ENCODE assay signal across 17 cellular contexts in genomic region chr5:59272744-59273427, GRCh38.
DNase-seq lines count a peak whose midpoint lies in the region; ATAC-seq, FAIRE-seq and TF ChIP-seq lines count a peak whose summit lies in the region.
"Had no signal": no experiment of that assay in that cellular context is flagged by ENCODE, and none has a peak within 500 bp of the region (broad histone marks: within the 10 kb centered on the region; RNA-seq: fewer than 3 reads in every experiment).

No MANE protein-coding gene starts in this region.

- peak overlapping the region; percentile 87 for H3K4me3 Mint-ChIP-seq in nephron progenitor cell
- H3K4me3 Mint-ChIP-seq: activated CD4-positive, alpha-beta T cell treated with anti-CD3 and anti-CD28 coated beads, Interleukin-2, amount 10 ng/mL, durations not matched to agents 7 days and 5 days; CD4-positive, CD25-positive, alpha-beta regulatory T cell had no signal

- CTCF ChIA-PET in endothelial cell of umbilical vein (lab: Charles Lee) = interaction anchor here (2.5 kb wide), 1 partner anchor 95 kb away, joined by 8 read pairs; no protein-coding TSS in a partner anchor

- no peaks in the 10 kb centered on the region for H3K9me1 ChIP-seq in endothelial cell of umbilical vein (replicated peaks; ENCODE audit: control insufficient read depth, extremely low read depth, insufficient read depth, low read length)

- H3K27me3 ChIP-seq in left ventricle myocardium inferior (ENCODE audit: low read depth) (no peaks in the 10 kb centered on the region), endothelial cell of umbilical vein (ENCODE audit: control insufficient read depth in 2 of 2, insufficient read depth in 2 of 2, low read length in 2 of 2) (no peaks in the 10 kb centered on the region), upper lobe of right lung (no peaks in the 10 kb centered on the region)
- H3K27me3 ChIP-seq: spleen had no signal

- no peaks in the 10 kb centered on the region for H3K36me3 Mint-ChIP-seq in nephron progenitor cell (ENCODE audit: low read depth)
- H3K36me3 Mint-ChIP-seq: CD4-positive, CD25-positive, alpha-beta regulatory T cell had no signal

- FAIRE-seq in endothelial cell of umbilical vein (lab: Jason Lieb, UNC) = no peak
- FAIRE-seq: HTR-8/SVneo had no signal

- H3K79me2 ChIP-seq in endothelial cell of umbilical vein (ENCODE audit: control insufficient read depth, insufficient read depth, low read length) = no peaks in the 10 kb centered on the region

- H3K27me3 Mint-ChIP-seq in nephron progenitor cell (ENCODE audit: low read depth, poor library complexity) = no peaks in the 10 kb centered on the region

- DNase-seq in left ventricle myocardium inferior = no peak
- DNase-seq in cardiac septum (ENCODE audit: low spot score) = no peak
- no peak for DNase-seq in endothelial cell of umbilical vein (ENCODE audit: low read depth, low spot score)
- no peak for DNase-seq in nephron progenitor cell
- DNase-seq in upper lobe of right lung = no peak
- DNase-seq in GF-D8 (lab: John Stamatoyannopoulos, UW) = no peak
- DNase-seq in NCI-H146 treated with DMSO at 0.1 percent for 48 hours (lab: John Stamatoyannopoulos, UW; ENCODE audit: unreplicated experiment) = no peak
- DNase-seq: activated CD4-positive, alpha-beta T cell treated with anti-CD3 and anti-CD28 coated beads, Interleukin-2, amount 10 ng/mL, durations not matched to agents 7 days and 5 days; activated naive CD4-positive, alpha-beta T cell; aorta; CD4-positive, CD25-positive, alpha-beta regulatory T cell; left cardiac atrium; NCI-H187; spleen had no signal

- no peak for TF ChIP-seq POLR2A in endothelial cell of umbilical vein (IDR thresholded peaks at IDR 0.05; ENCODE audit: low read depth, low read length)

- H2AFZ ChIP-seq in endothelial cell of umbilical vein (ENCODE audit: low read depth, low read length) = no peak overlapping the region

- no peak overlapping the region for H3K27ac Mint-ChIP-seq in nephron progenitor cell
- H3K27ac Mint-ChIP-seq: activated CD4-positive, alpha-beta T cell treated with anti-CD3 and anti-CD28 coated beads, Interleukin-2, amount 10 ng/mL, durations not matched to agents 7 days and 5 days; CD4-positive, CD25-positive, alpha-beta regulatory T cell had no signal

- POLR2A ChIA-PET in endothelial cell of umbilical vein (lab: Charles Lee) = no interaction called here

- dilution Hi-C loops in endothelial cell of umbilical vein (cut with MboI; ENCODE audit: extremely low pct_ligation_motif_present, low sequenced_read_pairs) = no loop called here

- no TSS peak for BruUV-seq in endothelial cell of umbilical vein (replicated peaks; lab: Mats Ljungman, UMichigan)

- H3K4me1 ChIP-seq in left ventricle myocardium inferior (peaks cover 25% of the 10 kb centered on the region), endothelial cell of umbilical vein (ENCODE audit: control insufficient read depth, extremely low read depth, insufficient read depth, low read length) (peaks cover 21% of the 10 kb centered on the region), upper lobe of right lung (peaks cover 9% of the 10 kb centered on the region)

- H3K9ac ChIP-seq in endothelial cell of umbilical vein (replicated peaks; ENCODE audit: extremely low read depth, insufficient read depth, low read length) = no peak overlapping the region

- peaks cover 2% of the 10 kb centered on the region for H4K20me1 ChIP-seq in endothelial cell of umbilical vein (replicated peaks; ENCODE audit: control insufficient read depth, extremely low read depth, insufficient read depth, low read length)

- intact Hi-C loops in left ventricle myocardium inferior (cut with micrococcal nuclease) = no loop called here
- intact Hi-C loops in cardiac septum (cut with DNase I) = no loop called here
- intact Hi-C loops in endothelial cell of umbilical vein (cut with micrococcal nuclease) = no loop called here
- intact Hi-C loops in upper lobe of right lung (cut with DNase I) = no loop called here

- peak overlapping the region; percentile 64 for H3K4me3 ChIP-seq in left ventricle myocardium inferior
- H3K4me3 ChIP-seq in endothelial cell of umbilical vein (replicated peaks in 1 of 3; ENCODE audit: insufficient read depth in 1 of 3, low read depth in 1 of 3, low read length in 3 of 3) = peak overlapping the region in 2 of 3 experiments; percentile 12 to 97
- peak overlapping the region; percentile 54 for H3K4me3 ChIP-seq in upper lobe of right lung
- H3K4me3 ChIP-seq: thoracic aorta had no signal

- H3K9me3 Mint-ChIP-seq in nephron progenitor cell = no peaks in the 10 kb centered on the region
- H3K9me3 Mint-ChIP-seq: activated CD4-positive, alpha-beta T cell treated with anti-CD3 and anti-CD28 coated beads, Interleukin-2, amount 10 ng/mL, durations not matched to agents 7 days and 5 days had no signal

- H3K9me3 ChIP-seq in left ventricle myocardium inferior (replicated peaks) (no peaks in the 10 kb centered on the region), endothelial cell of umbilical vein (replicated peaks; ENCODE audit: control insufficient read depth, insufficient read depth, low read length) (no peaks in the 10 kb centered on the region), upper lobe of right lung (no peaks in the 10 kb centered on the region)
- H3K9me3 ChIP-seq: spleen, thoracic aorta had no signal

- no peak for TF ChIP-seq CTCF in left ventricle myocardium inferior (IDR thresholded peaks at IDR 0.05; ENCODE audit: borderline replicate concordance)
- no peak for TF ChIP-seq CTCF in endothelial cell of umbilical vein (IDR thresholded peaks at IDR 0.05; ENCODE audit: extremely low read depth in 1 of 2, insufficient read depth in 1 of 2, low read depth in 1 of 2, low read length in 2 of 2)
- no peak for TF ChIP-seq CTCF in nephron progenitor cell (IDR thresholded peaks at IDR 0.05)
- no peak for TF ChIP-seq CTCF in upper lobe of right lung (IDR thresholded peaks at IDR 0.05)

- H3K27ac ChIP-seq in left ventricle myocardium inferior (replicated peaks) = no peak overlapping the region
- H3K27ac ChIP-seq in endothelial cell of umbilical vein (ENCODE audit: insufficient read depth, low read depth, low read length) = no peak overlapping the region
- H3K27ac ChIP-seq in upper lobe of right lung = peak overlapping the region; percentile 45
- H3K27ac ChIP-seq: spleen, thoracic aorta had no signal

- peak overlapping the region; percentile 100 for H3K4me2 ChIP-seq in endothelial cell of umbilical vein (ENCODE audit: insufficient read depth, low read length)

- peaks cover 48% of the 10 kb centered on the region for H3K4me1 Mint-ChIP-seq in nephron progenitor cell

- H3K36me3 ChIP-seq in left ventricle myocardium inferior = no peaks in the 10 kb centered on the region
- no peaks in the 10 kb centered on the region for H3K36me3 ChIP-seq in endothelial cell of umbilical vein (ENCODE audit: control insufficient read depth in 2 of 2, extremely low read depth in 1 of 2, insufficient read depth in 2 of 2, low read length in 2 of 2)
- H3K36me3 ChIP-seq in upper lobe of right lung = no peaks in the 10 kb centered on the region
- H3K36me3 ChIP-seq: spleen, thoracic aorta had no signal

- ATAC-seq in upper lobe of right lung = no peak
- no peak for ATAC-seq in GM18520 (IDR thresholded peaks at IDR 0.05; ENCODE audit: unreplicated experiment)
- ATAC-seq: left cardiac atrium had no signal

TF ChIP-seq in endothelial cell of umbilical vein, 7 proteins besides CTCF, POLR2A, EP300 and RAD21:
- TF ChIP-seq GATA2 (IDR thresholded peaks at IDR 0.05; ENCODE audit: insufficient read depth, insufficient read length, low read depth, low read length) (no peak), FOS (IDR thresholded peaks at IDR 0.05; ENCODE audit: borderline replicate concordance, insufficient read depth, low read length) (no peak), MAX (IDR thresholded peaks at IDR 0.05; ENCODE audit: insufficient read depth, insufficient read length) (no peak), MYC (IDR thresholded peaks at IDR 0.05; ENCODE audit: low read depth, low read length) (no peak), EZH2 (IDR thresholded peaks at IDR 0.05; ENCODE audit: borderline replicate concordance, low read depth, low read length, severe bottlenecking) (no peak), POLR2AphosphoS5 (IDR thresholded peaks at IDR 0.05; ENCODE audit: insufficient read depth, low read depth, low read length) (no peak), JUN (IDR thresholded peaks at IDR 0.05; ENCODE audit: borderline replicate concordance, insufficient read depth, insufficient read length, low read depth) (no peak)
TF ChIP-seq in endothelial cell of umbilical vein: peak in this region for 0.
